1 cellular context compared by ENCODE assay signal in the genomic region with DNA sequence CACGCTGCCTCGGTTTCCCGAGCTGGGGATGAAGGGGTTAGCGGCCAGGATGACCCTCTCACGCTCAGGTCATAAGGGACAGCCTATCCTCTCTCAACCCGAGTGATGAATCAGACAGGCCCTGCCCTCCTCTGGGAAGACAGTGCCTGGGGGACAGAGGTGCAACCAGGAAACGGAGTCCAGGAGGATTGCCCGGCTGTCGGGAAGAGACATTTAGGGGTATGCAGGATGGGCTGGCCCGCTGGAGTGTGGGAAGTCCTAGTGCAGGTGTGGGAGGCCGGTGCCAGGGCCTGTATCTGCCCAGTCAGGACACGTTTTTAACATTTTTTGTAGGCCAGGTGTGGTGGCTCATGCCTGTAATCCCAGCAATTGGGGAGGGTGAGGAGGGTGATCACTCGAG.
TF ChIP-seq lines count a peak whose summit lies in the region.

No MANE protein-coding gene starts in this region.

TF ChIP-seq in H1, 55 proteins besides CTCF, POLR2A, EP300 and RAD21:
- TF ChIP-seq CBX8 (IDR thresholded peaks at IDR 0.05; ENCODE audit: borderline replicate concordance, low read depth, low read length) = no peak
- TF ChIP-seq CBX5 (IDR thresholded peaks at IDR 0.05; ENCODE audit: low read depth, low read length) = no peak
- TF ChIP-seq, protein P1, sequence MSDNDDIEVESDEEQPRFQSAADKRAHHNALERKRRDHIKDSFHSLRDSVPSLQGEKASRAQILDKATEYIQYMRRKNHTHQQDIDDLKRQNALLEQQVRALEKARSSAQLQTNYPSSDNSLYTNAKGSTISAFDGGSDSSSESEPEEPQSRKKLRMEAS (IDR thresholded peaks at IDR 0.05) = no peak
- TF ChIP-seq JUND (IDR thresholded peaks at IDR 0.05; ENCODE audit: low read length) = no peak
- no peak for TF ChIP-seq CTBP2 (IDR thresholded peaks at IDR 0.05; ENCODE audit: borderline replicate concordance, insufficient read depth, insufficient read length, low read length)
- TF ChIP-seq KDM5A (IDR thresholded peaks at IDR 0.05; ENCODE audit: low read length) = no peak
- TF ChIP-seq SP4 (IDR thresholded peaks at IDR 0.05; ENCODE audit: low read length) = no peak
- TF ChIP-seq, protein P2, sequence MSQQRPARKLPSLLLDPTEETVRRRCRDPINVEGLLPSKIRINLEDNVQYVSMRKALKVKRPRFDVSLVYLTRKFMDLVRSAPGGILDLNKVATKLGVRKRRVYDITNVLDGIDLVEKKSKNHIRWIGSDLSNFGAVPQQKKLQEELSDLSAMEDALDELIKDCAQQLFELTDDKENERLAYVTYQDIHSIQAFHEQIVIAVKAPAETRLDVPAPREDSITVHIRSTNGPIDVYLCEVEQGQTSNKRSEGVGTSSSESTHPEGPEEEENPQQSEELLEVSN (IDR thresholded peaks at IDR 0.05) = no peak
- TF ChIP-seq CEBPB (IDR thresholded peaks at IDR 0.05; ENCODE audit: low read depth, low read length) = no peak
- no peak for TF ChIP-seq SIX5 (IDR thresholded peaks at IDR 0.05; ENCODE audit: low read depth, low read length)
- no peak for TF ChIP-seq BACH1 (IDR thresholded peaks at IDR 0.05; ENCODE audit: low read length)
- no peak for TF ChIP-seq ASH2L (IDR thresholded peaks at IDR 0.05; ENCODE audit: low read length)
- no peak for TF ChIP-seq TBP (IDR thresholded peaks at IDR 0.05; ENCODE audit: low read depth, low read length)
